In the genomic region with DNA sequence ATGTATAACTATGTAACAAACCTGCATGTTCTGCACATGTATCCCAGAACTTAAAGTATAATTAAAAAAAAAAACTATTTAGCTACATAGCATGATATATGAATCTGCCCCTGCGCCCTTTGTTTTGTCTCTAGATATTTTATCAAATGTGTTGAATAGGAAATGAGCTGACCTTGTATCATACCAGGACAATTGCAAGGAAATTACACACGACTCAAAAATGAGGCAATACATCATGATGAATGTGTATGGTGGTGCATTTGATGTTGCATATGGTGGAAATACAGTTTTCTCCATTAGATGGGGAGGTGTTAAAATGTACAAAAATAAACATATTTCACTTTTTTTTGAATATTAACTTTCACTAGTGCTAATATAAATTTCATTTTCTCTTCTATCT, we compare ENCODE assay signal across 26 cellular contexts.
"Had no signal": no experiment of that assay in that cellular context is flagged by ENCODE, and none has a peak within 500 bp of the region (broad histone marks: within the 10 kb centered on the region; RNA-seq: fewer than 3 reads in every experiment).

No MANE protein-coding gene starts in this region.

- DNase-seq: effector CD8-positive, alpha-beta T cell; endodermal cell; erythroblast; foreskin fibroblast; gastrocnemius medialis; heart left ventricle; kidney; mesenchymal stem cell; midbrain; naive thymus-derived CD4-positive, alpha-beta T cell; stimulated activated CD4-positive, alpha-beta T cell treated with anti-CD3 and anti-CD28 coated beads, Interleukin-12 subunit alpha, Interleukin-12 subunit beta, amount 100 ng/mL, for 4 hours; stimulated activated CD4-positive, alpha-beta T cell treated with anti-CD3 and anti-CD28 coated beads, Interleukin-1b, Interleukin-23, amount 100 ng/mL, for 48 hours; stimulated activated CD4-positive, alpha-beta T cell treated with anti-CD3 and anti-CD28 coated beads, Interleukin-4, amount 100 ng/mL, for 24 hours; stimulated activated naive CD4-positive, alpha-beta T cell treated with Interleukin-2 at 50 U/mL for 16 hours; stomach; thyroid gland; trophoblast cell had no signal

- H3K4me3 ChIP-seq: gastrocnemius medialis, heart left ventricle, hepatocyte, lung, neural progenitor cell, right atrium auricular region, smooth muscle cell, stomach, thyroid gland had no signal

- FAIRE-seq: colon, kidney had no signal

- ATAC-seq: gastrocnemius medialis; heart left ventricle; left lobe of liver; naive thymus-derived CD4-positive, alpha-beta T cell; sciatic nerve; stimulated activated effector memory CD8-positive, alpha-beta T cell treated with anti-CD3 and anti-CD28 coated beads, Interleukin-12 subunit alpha, Interleukin-12 subunit beta, amount 100 ng/mL, for 72 hours had no signal
